8 cellular contexts compared by ENCODE assay signal in genomic region chr17:9435165-9435564, GRCh38.
"Had no signal": no experiment of that assay in that cellular context is flagged by ENCODE, and none has a peak within 500 bp of the region (broad histone marks: within the 10 kb centered on the region; RNA-seq: fewer than 3 reads in every experiment).

No MANE protein-coding gene starts in this region.

- H3K9me3 ChIP-seq: HAP-1 had no signal

- H3K36me3 ChIP-seq: HAP-1 had no signal

- H3K4me3 ChIP-seq: GM23248, HAP-1 had no signal

- ATAC-seq: HCT116, HepG2 had no signal

- H3K4me3 Mint-ChIP-seq: IgD-negative memory B cell had no signal

- H2AFZ ChIP-seq: GM23248 had no signal

- H3K27ac Mint-ChIP-seq: IgD-negative memory B cell had no signal

- DNase-seq: GM23248, GOT3, H7 had no signal

- H3K27ac ChIP-seq: GM23248, HL-60 had no signal

- H3K9ac ChIP-seq: GM23248 had no signal
